Comparison of ENCODE assay signal across 9 cellular contexts in genomic region chr12:92398565-92399309, GRCh38.
A peak's percentile ranks its signal among the peaks of the same experiment; 100 is the strongest.
DNase-seq lines count a peak whose midpoint lies in the region; ATAC-seq lines count a peak whose summit lies in the region.
"Had no signal": no experiment of that assay in that cellular context is flagged by ENCODE, and none has a peak within 500 bp of the region (broad histone marks: within the 10 kb centered on the region; RNA-seq: fewer than 3 reads in every experiment).

No MANE protein-coding gene starts in this region.

- H2AK5ac ChIP-seq in mesendoderm (ENCODE audit: low read length), result no peak overlapping the region

- no peaks in the 10 kb centered on the region for H3K79me1 ChIP-seq in mesendoderm (ENCODE audit: low read length)

- H3K79me2 ChIP-seq in mesendoderm (ENCODE audit: control insufficient read depth, insufficient read depth, low read length), result no peaks in the 10 kb centered on the region

- no peak overlapping the region for H3K56ac ChIP-seq in mesendoderm (ENCODE audit: low read length)

- no peak overlapping the region for H2BK15ac ChIP-seq in mesendoderm (replicated peaks; ENCODE audit: low read depth)

- WGBS in mesendoderm (ENCODE audit: extremely low coverage, insufficient coverage, low lambda C conversion rate), result no CpG with 5 or more reads among the region's 8 CpGs

- H3K9me3 Mint-ChIP-seq in activated naive CD4-positive, alpha-beta T cell treated with anti-CD3 and anti-CD28 coated beads, Interleukin-2, amount 50 U/mL, for 24 hours, result peaks cover 6% of the 10 kb centered on the region

- no peak overlapping the region for H2BK120ac ChIP-seq in mesendoderm (ENCODE audit: low read depth, low read length)

- H3K9ac ChIP-seq in mesendoderm (ENCODE audit: low read length), result no peak overlapping the region

- H3K18ac ChIP-seq in mesendoderm (ENCODE audit: low read length), result no peak overlapping the region

- no peaks in the 10 kb centered on the region for H3K27me3 Mint-ChIP-seq in activated naive CD4-positive, alpha-beta T cell treated with anti-CD3 and anti-CD28 coated beads, Interleukin-2, amount 50 U/mL, for 24 hours

- H2BK5ac ChIP-seq in mesendoderm (ENCODE audit: low read length), result no peak overlapping the region

- no peak overlapping the region for H3K4me2 ChIP-seq in mesendoderm (ENCODE audit: low read length)

- H3K36me3 Mint-ChIP-seq in activated naive CD4-positive, alpha-beta T cell treated with anti-CD3 and anti-CD28 coated beads, Interleukin-2, amount 50 U/mL, for 24 hours, result peaks cover 13% of the 10 kb centered on the region

- H3K4me1 ChIP-seq in mesendoderm (ENCODE audit: control insufficient read depth, low read depth, low read length), result no peaks in the 10 kb centered on the region

- no peak overlapping the region for H3K4me3 ChIP-seq in mesendoderm (ENCODE audit: low read length)

- peak overlapping the region; percentile 99 for H3K27ac Mint-ChIP-seq in activated naive CD4-positive, alpha-beta T cell treated with anti-CD3 and anti-CD28 coated beads, Interleukin-2, amount 50 U/mL, for 24 hours

- no peak overlapping the region for H4K8ac ChIP-seq in mesendoderm (ENCODE audit: low read depth, low read length)

- no peak overlapping the region for H3K4ac ChIP-seq in mesendoderm (ENCODE audit: low read depth, low read length)

- peak overlapping the region; percentile 81 for H3K4me3 Mint-ChIP-seq in activated naive CD4-positive, alpha-beta T cell treated with anti-CD3 and anti-CD28 coated beads, Interleukin-2, amount 50 U/mL, for 24 hours

- H3K27ac ChIP-seq in mesendoderm (ENCODE audit: low read depth, low read length), result no peak overlapping the region

- ATAC-seq in HG02623 (IDR thresholded peaks at IDR 0.05; ENCODE audit: unreplicated experiment), result no peak

- no peaks in the 10 kb centered on the region for H3K36me3 ChIP-seq in mesendoderm (ENCODE audit: control insufficient read depth, insufficient read depth, low read length)

- no peak overlapping the region for H4K5ac ChIP-seq in mesendoderm (ENCODE audit: low read length)

- H3K4me1 Mint-ChIP-seq in activated naive CD4-positive, alpha-beta T cell treated with anti-CD3 and anti-CD28 coated beads, Interleukin-2, amount 50 U/mL, for 24 hours, result peaks cover 100% of the 10 kb centered on the region

- no peak overlapping the region for H3K23ac ChIP-seq in mesendoderm (ENCODE audit: low read length)

- DNase-seq in stimulated activated naive CD4-positive, alpha-beta T cell (lab: John Stamatoyannopoulos, UW), result peak; percentile 24 to 86 (median 60)
- DNase-seq in stimulated activated naive CD4-positive, alpha-beta T cell treated with Interleukin-2 at 50 U/mL for 16 hours (lab: John Stamatoyannopoulos, UW), result no peak
- DNase-seq in mesendoderm, result peak; percentile 41
- DNase-seq in cerebellar nuclear complex (lab: John Stamatoyannopoulos, UW), result no peak
- no peak for DNase-seq in MV-4-11 (lab: John Stamatoyannopoulos, UW)
- DNase-seq in middle frontal gyrus (ENCODE audit: extremely low spot score, low spot score), result no peak
- DNase-seq: NCI-H1048 had no signal

- no peaks in the 10 kb centered on the region for H3K27me3 ChIP-seq in mesendoderm (ENCODE audit: insufficient read depth, low read length, poor library complexity)

Comparison
In these comparisons a context has a peak if more than half of its experiments do, and no peak if none do; other contexts are left out.
1. DNase-seq: peak in stimulated activated naive CD4-positive, alpha-beta T cell (6 of 6) and mesendoderm (single experiment); none in stimulated activated naive CD4-positive, alpha-beta T cell treated with Interleukin-2 at 50 U/mL for 16 hours (single experiment), cerebellar nuclear complex (0 of 2), MV-4-11 (single experiment) and middle frontal gyrus (single experiment).